Comparison of ENCODE assay signal across 26 cellular contexts in the genomic region with DNA sequence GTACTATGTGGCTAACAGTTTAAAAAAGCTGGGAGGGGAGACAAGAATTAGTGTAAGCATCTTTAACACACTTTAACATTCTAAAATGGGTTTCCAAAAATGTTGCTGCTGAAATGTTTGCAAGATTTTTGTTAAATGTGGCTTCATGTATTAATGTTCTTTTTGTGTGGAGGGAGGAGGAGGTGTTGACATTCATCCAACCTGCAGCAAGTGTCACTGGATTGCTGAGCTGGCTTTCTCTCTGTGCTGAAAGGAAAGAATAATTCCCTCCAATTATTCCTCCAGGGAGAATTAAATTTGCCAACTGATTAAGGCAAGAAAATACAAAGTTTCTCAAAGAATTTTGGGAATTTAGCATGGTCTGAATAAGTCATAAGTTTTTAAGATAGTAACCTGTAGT.
"Had no signal": no experiment of that assay in that cellular context is flagged by ENCODE, and none has a peak within 500 bp of the region (broad histone marks: within the 10 kb centered on the region; RNA-seq: fewer than 3 reads in every experiment).

No MANE protein-coding gene starts in this region.

- H3K36me3 ChIP-seq: lower lobe of right lung, neural progenitor cell, neutrophil, stomach, thyroid gland, transverse colon, upper lobe of left lung, vagina had no signal

- H3K9me3 ChIP-seq: lower lobe of right lung, neutrophil, psoas muscle, stomach, testis, thyroid gland, transverse colon, upper lobe of left lung, vagina had no signal

- H3K4me2 ChIP-seq: neural progenitor cell had no signal

- H3K4me1 Mint-ChIP-seq: immature natural killer cell; naive thymus-derived CD8-positive, alpha-beta T cell; neural progenitor cell; stimulated activated naive B cell treated with anti-CD40 and anti-IgM and Interleukin-4, amounts not matched to agents 10 μg/mL and 1 μg/mL and 100 μg/mL, for 72 hours had no signal

- H3K27me3 ChIP-seq: neural progenitor cell, neutrophil, stomach, testis, thyroid gland, transverse colon, upper lobe of left lung, vagina had no signal

- H3K9me3 Mint-ChIP-seq: nephron progenitor cell; neural progenitor cell; stimulated activated naive B cell treated with anti-CD40 and anti-IgM and Interleukin-4, amounts not matched to agents 10 μg/mL and 1 μg/mL and 100 μg/mL, for 72 hours had no signal

- H3K4me1 ChIP-seq: lower lobe of right lung, parathyroid adenoma, psoas muscle, stomach, testis, thyroid gland, transverse colon, upper lobe of left lung, vagina had no signal

- H3K4me3 ChIP-seq: lower lobe of right lung, neural progenitor cell, psoas muscle, skin epidermis, stomach, testis, thyroid gland, transverse colon, upper lobe of left lung, vagina had no signal

- H2AFZ ChIP-seq: neural progenitor cell, parathyroid adenoma had no signal

- H3K79me2 ChIP-seq: parathyroid adenoma had no signal

- H3K27ac Mint-ChIP-seq: naive thymus-derived CD8-positive, alpha-beta T cell; nephron progenitor cell; neural progenitor cell; stimulated activated naive B cell treated with anti-CD40 and anti-IgM and Interleukin-4, amounts not matched to agents 10 μg/mL and 1 μg/mL and 100 μg/mL, for 72 hours had no signal

- H3K4me3 Mint-ChIP-seq: immature natural killer cell; naive thymus-derived CD8-positive, alpha-beta T cell; nephron progenitor cell; neural progenitor cell; stimulated activated naive B cell treated with anti-CD40 and anti-IgM and Interleukin-4, amounts not matched to agents 10 μg/mL and 1 μg/mL and 100 μg/mL, for 72 hours had no signal

- DNase-seq: immature natural killer cell; kidney; lower lobe of right lung; mammary epithelial cell; mesenchymal stem cell; naive thymus-derived CD8-positive, alpha-beta T cell; nephron progenitor cell; occipital lobe; psoas muscle; stimulated activated CD4-positive, alpha-beta T cell treated with anti-CD3 and anti-CD28 coated beads, Interleukin-12 subunit alpha, Interleukin-12 subunit beta, amount 100 ng/mL, for 4 hours; stimulated activated CD4-positive, alpha-beta T cell treated with anti-CD3 and anti-CD28 coated beads, Interleukin-15, amount 100 ng/mL, for 24 hours; stimulated activated CD4-positive, alpha-beta T cell treated with anti-CD3 and anti-CD28 coated beads, Interleukin-2, amount 100 ng/mL, for 24 hours; stimulated activated CD4-positive, alpha-beta T cell treated with anti-CD3 and anti-CD28 coated beads, Interleukin-4, amount 100 ng/mL, for 1 hour; stimulated activated naive B cell treated with anti-CD40 and anti-IgM and Interleukin-4, amounts not matched to agents 10 μg/mL and 1 μg/mL and 100 μg/mL, for 72 hours; stimulated activated naive CD8-positive, alpha-beta T cell treated with anti-CD3 and anti-CD28 coated beads, Interleukin-15, Interleukin-2, amounts not matched to agents 100 U/mL and 50 U/mL, for 24 hours; stomach; testis; thyroid gland; transverse colon; upper lobe of left lung had no signal

- ATAC-seq: lower lobe of right lung; naive thymus-derived CD8-positive, alpha-beta T cell; psoas muscle; sciatic nerve; stimulated activated naive B cell treated with anti-CD40 and anti-IgM and Interleukin-4, amounts not matched to agents 10 μg/mL and 1 μg/mL and 100 μg/mL, for 72 hours; stimulated activated naive CD8-positive, alpha-beta T cell treated with anti-CD3 and anti-CD28 coated beads, Interleukin-15, Interleukin-2, amounts not matched to agents 100 U/mL and 50 U/mL, for 24 hours had no signal

- H3K27ac ChIP-seq: lower lobe of right lung, neural progenitor cell, neutrophil, parathyroid adenoma, psoas muscle, skin epidermis, stomach, testis, thyroid gland, transverse colon, upper lobe of left lung, vagina had no signal

- H3K36me3 Mint-ChIP-seq: immature natural killer cell; naive thymus-derived CD8-positive, alpha-beta T cell; neural progenitor cell; stimulated activated naive B cell treated with anti-CD40 and anti-IgM and Interleukin-4, amounts not matched to agents 10 μg/mL and 1 μg/mL and 100 μg/mL, for 72 hours had no signal
